1 cellular context compared by ENCODE assay signal in genomic region chr19:5913739-5914357, GRCh38.
TF ChIP-seq lines count a peak whose summit lies in the region.

CAPS (plus strand) TSS chr19:5914254; CDS start chr19:5914407, 153 bp downstream.

TF ChIP-seq in HepG2, 621 proteins besides CTCF, POLR2A, EP300 and RAD21 (continued from another document):
- TF ChIP-seq, protein P1, sequence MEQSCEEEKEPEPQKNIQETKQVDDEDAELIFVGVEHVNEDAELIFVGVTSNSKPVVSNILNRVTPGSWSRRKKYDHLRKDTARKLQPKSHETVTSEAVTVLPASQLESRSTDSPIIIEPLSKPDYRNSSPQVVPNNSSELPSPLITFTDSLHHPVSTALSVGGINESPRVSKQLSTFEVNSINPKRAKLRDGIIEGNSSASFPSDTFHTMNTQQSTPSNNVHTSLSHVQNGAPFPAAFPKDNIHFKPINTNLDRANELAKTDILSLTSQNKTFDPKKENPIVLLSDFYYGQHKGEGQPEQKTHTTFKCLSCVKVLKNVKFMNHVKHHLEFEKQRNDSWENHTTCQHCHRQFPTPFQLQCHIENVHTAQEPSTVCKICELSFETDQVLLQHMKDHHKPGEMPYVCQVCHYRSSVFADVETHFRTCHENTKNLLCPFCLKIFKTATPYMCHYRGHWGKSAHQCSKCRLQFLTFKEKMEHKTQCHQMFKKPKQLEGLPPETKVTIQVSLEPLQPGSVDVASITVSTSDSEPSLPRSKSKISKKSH (CRISPR knock-in tag; IDR thresholded peaks at IDR 0.05; ENCODE audit: borderline replicate concordance) = 0 out of 2 replicates have a peak, but pooled peaks have one; percentile 3
- no peak for TF ChIP-seq PLSCR1 (CRISPR knock-in tag; IDR thresholded peaks at IDR 0.05; ENCODE audit: borderline replicate concordance)
